21 cellular contexts compared by ENCODE assay signal in genomic region chr11:57364851-57365660, GRCh38. TPM values are rescaled to one million over a fixed set of nuclear protein-coding genes. Genes with fewer than 3 reads are reported as not detected.
"Had no signal": no experiment of that assay in that cellular context is flagged by ENCODE, and none has a peak within 500 bp of the region (broad histone marks: within the 10 kb centered on the region; RNA-seq: fewer than 3 reads in every experiment).

No MANE protein-coding gene starts in this region.

- H3K4me1 ChIP-seq: upper lobe of right lung had no signal

- H3K27me3 ChIP-seq: heart right ventricle, ovary, upper lobe of right lung had no signal

- DNase-seq: activated CD4-positive, alpha-beta T cell treated with anti-CD3 and anti-CD28 coated beads for 1 hour; activated CD4-positive, alpha-beta T cell treated with anti-CD3 and anti-CD28 coated beads, Interleukin-2, amount 50 U/mL, for 4 hours; activated CD8-positive, alpha-beta memory T cell treated with anti-CD3 and anti-CD28 coated beads, Interleukin-2, amount 10 ng/mL, durations not matched to agents 7 days and 5 days; activated naive CD4-positive, alpha-beta T cell treated with anti-CD3 and anti-CD28 coated beads, Interleukin-2, amount 50 U/mL, for 16 hours; activated T-cell treated with anti-CD3 and anti-CD28 coated beads, Interleukin-2, amount 50 U/mL, for 1 hour; heart right ventricle; kidney; left ventricle myocardium inferior; ovary; retina; T-cell; T1000; upper lobe of right lung had no signal

- H3K4me3 ChIP-seq: heart right ventricle, left ventricle myocardium inferior, ovary, thoracic aorta, upper lobe of right lung had no signal

- H3K9me3 ChIP-seq: heart right ventricle, left ventricle myocardium inferior, ovary, thoracic aorta, upper lobe of right lung had no signal

- H3K27ac ChIP-seq: heart right ventricle, left ventricle myocardium inferior, ovary, thoracic aorta, upper lobe of right lung had no signal

- ATAC-seq: activated CD8-positive, alpha-beta memory T cell treated with anti-CD3 and anti-CD28 coated beads, Interleukin-2, amount 10 ng/mL, durations not matched to agents 7 days and 5 days; heart right ventricle; stimulated activated effector memory CD8-positive, alpha-beta T cell treated with anti-CD3 and anti-CD28 coated beads, Interleukin-12 subunit alpha, Interleukin-12 subunit beta, amount 100 ng/mL, for 72 hours; T-cell; upper lobe of right lung had no signal

- H3K36me3 ChIP-seq: heart right ventricle, left ventricle myocardium inferior, ovary, thoracic aorta, upper lobe of right lung had no signal

RNA-seq across cellular contexts. Expression of gene PRG3, which starts 15.9 kb away (rescaled TPM):
- total RNA-seq: activated CD8-positive, alpha-beta memory T cell treated with anti-CD3 and anti-CD28 coated beads, Interleukin-2, amount 10 ng/mL, durations not matched to agents 7 days and 5 days; dermis microvascular lymphatic vessel endothelial cell; epithelial cell of proximal tubule; frontal cortex; heart right ventricle; kidney; left ventricle myocardium inferior; mucosa of gallbladder; ovary; T-cell; thoracic aorta; upper lobe of right lung had no signal
- polyA plus RNA-seq: adipose tissue, heart right ventricle, neural cell, ovary had no signal

RNA-seq across cellular contexts. Expression of gene PRG2, which starts 25.4 kb away (rescaled TPM):
- total RNA-seq: epithelial cell of proximal tubule, frontal cortex, left ventricle myocardium inferior, ovary, upper lobe of right lung had no signal
- polyA plus RNA-seq: heart right ventricle, neural cell had no signal

RNA-seq across cellular contexts. Expression of gene P2RX3, which starts 26.9 kb away (rescaled TPM):
- total RNA-seq: activated CD8-positive, alpha-beta memory T cell treated with anti-CD3 and anti-CD28 coated beads, Interleukin-2, amount 10 ng/mL, durations not matched to agents 7 days and 5 days; dermis microvascular lymphatic vessel endothelial cell; epithelial cell of proximal tubule; frontal cortex; kidney; T-cell; thoracic aorta; upper lobe of right lung had no signal
- polyA plus RNA-seq: neural cell had no signal
